ENCODE assay signal across 8 cellular contexts in genomic region chr22:31843526-31843925, GRCh38.
"Had no signal": no experiment of that assay in that cellular context is flagged by ENCODE, and none has a peak within 500 bp of the region (broad histone marks: within the 10 kb centered on the region; RNA-seq: fewer than 3 reads in every experiment).

No MANE protein-coding gene starts in this region.

- ATAC-seq: HepG2 had no signal

- H3K9me3 Mint-ChIP-seq: IgD-negative memory B cell had no signal

- H3K27ac Mint-ChIP-seq: IgD-negative memory B cell had no signal

- H3K9ac ChIP-seq: GM23248 had no signal

- DNase-seq: GM23248, GOT3, H7, HCEC 1CT, KBM-7 had no signal

- H3K4me3 Mint-ChIP-seq: IgD-negative memory B cell had no signal

- H3K27ac ChIP-seq: GM23248, HL-60 had no signal

- H3K27me3 Mint-ChIP-seq: IgD-negative memory B cell had no signal

- H2AFZ ChIP-seq: GM23248 had no signal
